In the genomic region with DNA sequence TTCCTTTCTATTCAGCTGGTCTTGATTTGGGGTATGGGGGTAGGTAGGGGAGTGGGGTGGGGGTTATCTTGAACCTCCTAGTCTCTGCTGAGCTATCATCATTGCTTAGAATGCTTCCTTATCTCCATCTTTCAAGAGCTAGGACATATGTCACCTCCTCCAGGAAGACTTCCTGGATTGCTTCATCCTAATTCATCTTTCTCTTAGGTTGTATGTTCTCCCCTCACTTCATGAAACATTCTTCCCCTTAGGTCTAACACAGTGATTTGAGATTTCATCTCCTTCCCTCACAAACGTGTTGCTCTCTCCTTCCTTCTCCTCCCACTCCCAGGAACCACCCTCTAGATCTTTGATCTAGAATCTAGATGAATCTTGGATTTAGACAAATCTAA, we compare ENCODE assay signal across 1 cellular context.
TF ChIP-seq lines count a peak whose summit lies in the region.

No MANE protein-coding gene starts in this region.

TF ChIP-seq in A549, 52 proteins besides CTCF, POLR2A, EP300 and RAD21 (continued from another document):
- TF ChIP-seq, protein P1, sequence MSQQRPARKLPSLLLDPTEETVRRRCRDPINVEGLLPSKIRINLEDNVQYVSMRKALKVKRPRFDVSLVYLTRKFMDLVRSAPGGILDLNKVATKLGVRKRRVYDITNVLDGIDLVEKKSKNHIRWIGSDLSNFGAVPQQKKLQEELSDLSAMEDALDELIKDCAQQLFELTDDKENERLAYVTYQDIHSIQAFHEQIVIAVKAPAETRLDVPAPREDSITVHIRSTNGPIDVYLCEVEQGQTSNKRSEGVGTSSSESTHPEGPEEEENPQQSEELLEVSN (IDR thresholded peaks at IDR 0.05; ENCODE audit: borderline replicate concordance, low read depth): no peak
- TF ChIP-seq HDAC2 (IDR thresholded peaks at IDR 0.05): peak; percentile 56; the same call in 1 of the 2 replicates
- TF ChIP-seq POLR2AphosphoS2 (conservative IDR thresholded peaks at IDR 0.05; ENCODE audit: low read length): no peak
- TF ChIP-seq GATA3 (IDR thresholded peaks at IDR 0.05; ENCODE audit: borderline replicate concordance): no peak
- TF ChIP-seq CEBPB (IDR thresholded peaks at IDR 0.05): no peak
- TF ChIP-seq NPAS2 (CRISPR knock-in tag; IDR thresholded peaks at IDR 0.05; ENCODE audit: borderline replicate concordance): no peak
- no peak for TF ChIP-seq EHF (CRISPR knock-in tag; IDR thresholded peaks at IDR 0.05)
- TF ChIP-seq NR3C1 (IDR thresholded peaks at IDR 0.05): no peak
- no peak for TF ChIP-seq FOSB (CRISPR knock-in tag; IDR thresholded peaks at IDR 0.05)
